Comparison of ENCODE assay signal across 12 cellular contexts in genomic region chr2:150097891-150098595, GRCh38.
A peak's percentile ranks its signal among the peaks of the same experiment; 100 is the strongest.
DNase-seq lines count a peak whose midpoint lies in the region; ATAC-seq and TF ChIP-seq lines count a peak whose summit lies in the region.
"Had no signal": no experiment of that assay in that cellular context is flagged by ENCODE, and none has a peak within 500 bp of the region (broad histone marks: within the 10 kb centered on the region; RNA-seq: fewer than 3 reads in every experiment).

No MANE protein-coding gene starts in this region.

- H3K4me3 ChIP-seq in AG09309 (ENCODE audit: control insufficient read depth, low read depth, low read length) (no peak overlapping the region), cardiac fibroblast (replicated peaks in 1 of 2; ENCODE audit: low read depth in 2 of 2, low read length in 2 of 2) (no peak overlapping the region), left lung (no peak overlapping the region), lower leg skin (ENCODE audit: low read depth, poor library complexity, severe bottlenecking) (no peak overlapping the region), upper lobe of left lung (no peak overlapping the region)
- H3K4me3 ChIP-seq: gastrocnemius medialis had no signal

- intact Hi-C loops in left lung (cut with DNase I), result no loop called here
- intact Hi-C loops in lower leg skin (cut with DNase I; ENCODE audit: low total_unique reads), result no loop called here

- H3K27me3 ChIP-seq in left lung (no peaks in the 10 kb centered on the region), upper lobe of left lung (no peaks in the 10 kb centered on the region)
- H3K27me3 ChIP-seq: gastrocnemius medialis had no signal

- WGBS in lower leg skin, 2 donors, result 30 to 38% methylated on average over 2 of the region's 2 CpGs
- 24 to 31% methylated on average over 2 of the region's 2 CpGs for WGBS in upper lobe of left lung, 2 donors

- DNase-seq in AG09309 (ENCODE audit: low read depth) (peak; percentile 37), HT-29 (ENCODE audit: low spot score) (peak; percentile 36), cardiac fibroblast (ENCODE audit: low read depth in 2 of 2) (peak; percentile 60 to 85), left lung (no peak), lower leg skin (ENCODE audit: low spot score in 2 of 2) (no peak), GF-D8 (lab: John Stamatoyannopoulos, UW) (no peak), upper lobe of left lung (no peak)
- DNase-seq: activated CD4-positive, alpha-beta T cell treated with anti-CD3 and anti-CD28 coated beads for 1 hour; activated naive CD4-positive, alpha-beta T cell treated with Interleukin-2 at 50 U/mL for 16 hours; gastrocnemius medialis; NCI-H1436 treated with DMSO at 0.1 percent for 48 hours had no signal

- H3K27ac ChIP-seq in left lung (no peak overlapping the region), upper lobe of left lung (no peak overlapping the region)
- H3K27ac ChIP-seq: gastrocnemius medialis had no signal

- TF ChIP-seq CTCF in AG09309 (IDR thresholded peaks at IDR 0.05; ENCODE audit: control insufficient read depth, insufficient read depth, low read depth, low read length, missing control alignments), result peak; percentile 46
- peak; percentile 56 for TF ChIP-seq CTCF in cardiac fibroblast (IDR thresholded peaks at IDR 0.05; ENCODE audit: low read depth, low read length)
- TF ChIP-seq CTCF in left lung (IDR thresholded peaks at IDR 0.05), result peak in 1 of 2 donors; percentile 22
- no peak for TF ChIP-seq CTCF in lower leg skin (IDR thresholded peaks at IDR 0.05)
- no peak for TF ChIP-seq CTCF in upper lobe of left lung (IDR thresholded peaks at IDR 0.05)

- ATAC-seq in left lung (peak; percentile 59), HG02870 (IDR thresholded peaks at IDR 0.05; ENCODE audit: unreplicated experiment) (no peak), upper lobe of left lung (ENCODE audit: low FRiP score in 2 of 2) (no peak)
- ATAC-seq: gastrocnemius medialis had no signal

- TF ChIP-seq POLR2A in lower leg skin (IDR thresholded peaks at IDR 0.05) (no peak), upper lobe of left lung (IDR thresholded peaks at IDR 0.05) (no peak)

- peaks cover 0 to 7% of the 10 kb centered on the region in 2 donors for H3K4me1 ChIP-seq in left lung
- H3K4me1 ChIP-seq in upper lobe of left lung, result peaks cover 6 to 11% (median 8%) of the 10 kb centered on the region in 4 donors
- H3K4me1 ChIP-seq: gastrocnemius medialis had no signal

- no peak for TF ChIP-seq EP300 in upper lobe of left lung (IDR thresholded peaks at IDR 0.05)

- no peaks in the 10 kb centered on the region for H3K9me3 ChIP-seq in left lung
- H3K9me3 ChIP-seq in upper lobe of left lung, result no peaks in the 10 kb centered on the region
- H3K9me3 ChIP-seq: gastrocnemius medialis had no signal

- H3K36me3 ChIP-seq in left lung (no peaks in the 10 kb centered on the region), upper lobe of left lung (no peaks in the 10 kb centered on the region)
- H3K36me3 ChIP-seq: gastrocnemius medialis had no signal

Comparison
In these comparisons a context has a peak if more than half of its experiments do, and no peak if none do; other contexts are left out.
1. DNase-seq: peak in AG09309 (single experiment), HT-29 (single experiment) and cardiac fibroblast (2 of 2); none in left lung (0 of 2), lower leg skin (0 of 2), GF-D8 (single experiment) and upper lobe of left lung (0 of 2).
2. CTCF ChIP-seq: peak in AG09309 (single experiment) and cardiac fibroblast (single experiment); none in lower leg skin (0 of 3) and upper lobe of left lung (0 of 6).